ENCODE assay signal across 16 cellular contexts in genomic region chr10:86700851-86701617, GRCh38. TPM values are rescaled to one million over a fixed set of nuclear protein-coding genes. Genes with fewer than 3 reads are reported as not detected.
DNase-seq lines count a peak whose midpoint lies in the region; ATAC-seq and TF ChIP-seq lines count a peak whose summit lies in the region.
"Had no signal": no experiment of that assay in that cellular context is flagged by ENCODE, and none has a peak within 500 bp of the region (broad histone marks: within the 10 kb centered on the region; RNA-seq: fewer than 3 reads in every experiment).

No MANE protein-coding gene starts in this region.

- TF ChIP-seq CTCF in IMR-90 (conservative IDR thresholded peaks at IDR 0.05; ENCODE audit: low read depth, low read length), result no peak
- TF ChIP-seq CTCF in esophagus muscularis mucosa (IDR thresholded peaks at IDR 0.05), result no peak
- no peak for TF ChIP-seq CTCF in right atrium auricular region (IDR thresholded peaks at IDR 0.05)
- no peak for TF ChIP-seq CTCF in spleen (IDR thresholded peaks at IDR 0.05 in 8 of 11, conservative IDR thresholded peaks at IDR 0.05 in 3 of 11)
- no peak for TF ChIP-seq CTCF in hepatocyte (IDR thresholded peaks at IDR 0.05; ENCODE audit: poor library complexity)

- H4K8ac ChIP-seq in IMR-90 (ENCODE audit: low read depth in 2 of 2, low read length in 2 of 2), result no peak overlapping the region

- in situ Hi-C loops in IMR-90 (cut with MboI; ENCODE audit: low sequenced_read_pairs), result no loop called here

- DNase-seq in IMR-90 (no peak), esophagus muscularis mucosa (ENCODE audit: extremely low spot score) (no peak), right atrium auricular region (ENCODE audit: low spot score) (no peak), spleen (peak; percentile 67), cerebellum (ENCODE audit: low spot score) (no peak), putamen (ENCODE audit: low spot score) (no peak), hepatocyte (ENCODE audit: low spot score) (no peak)
- DNase-seq: CD4-positive, CD25-positive, alpha-beta regulatory T cell; DMS53; GM23248 had no signal

- no peak overlapping the region for H2BK15ac ChIP-seq in IMR-90 (ENCODE audit: low read depth, low read length)

- no peaks in the 10 kb centered on the region for H3K79me1 ChIP-seq in IMR-90 (ENCODE audit: low read depth in 1 of 2, low read length in 2 of 2)

- TF ChIP-seq POLR2A in IMR-90 (IDR thresholded peaks at IDR 0.05; ENCODE audit: low read depth, low read length) (no peak), esophagus muscularis mucosa (IDR thresholded peaks at IDR 0.05; ENCODE audit: low read depth) (no peak), spleen (IDR thresholded peaks at IDR 0.05) (no peak)

- no peak overlapping the region for H3K4ac ChIP-seq in IMR-90 (ENCODE audit: low read depth, low read length)

- H3K36me3 ChIP-seq in IMR-90 (ENCODE audit: control insufficient read depth, insufficient read depth, low read length) (no peaks in the 10 kb centered on the region), esophagus muscularis mucosa (peaks cover 0 to 72% (median 69%) of the 10 kb centered on the region in 4 donors), right atrium auricular region (peaks cover 63% of the 10 kb centered on the region), spleen (no peaks in the 10 kb centered on the region), hepatocyte (replicated peaks; ENCODE audit: insufficient read depth, low read depth) (no peaks in the 10 kb centered on the region)
- H3K36me3 ChIP-seq: BLaER1 had no signal

- no peak overlapping the region for H3K18ac ChIP-seq in IMR-90 (ENCODE audit: low read depth, low read length)

- POLR2A ChIA-PET in IMR-90 (lab: Charles Lee; ENCODE audit: unreplicated experiment), result no interaction called here

- peaks cover 2% of the 10 kb centered on the region; the same call in 1 of the 2 replicates for H3K4me1 ChIP-seq in IMR-90 (ENCODE audit: control insufficient read depth, insufficient read depth, low read length)
- H3K4me1 ChIP-seq in esophagus muscularis mucosa, result peaks cover 0 to 17% (median 0%) of the 10 kb centered on the region in 4 donors
- H3K4me1 ChIP-seq in right atrium auricular region, result peaks cover 0 to 26% of the 10 kb centered on the region in 2 donors
- H3K4me1 ChIP-seq in spleen, result no peaks in the 10 kb centered on the region
- no peaks in the 10 kb centered on the region for H3K4me1 ChIP-seq in hepatocyte (ENCODE audit: insufficient read depth)
- H3K4me1 ChIP-seq: BLaER1 had no signal

- H4K91ac ChIP-seq in IMR-90 (ENCODE audit: insufficient read depth, low read depth, low read length), result no peak overlapping the region

- no TSS peak for BruUV-seq in IMR-90 (replicated peaks; lab: Mats Ljungman, UMichigan)

- H3K79me2 ChIP-seq in hepatocyte, result no peaks in the 10 kb centered on the region

- intact Hi-C loops in IMR-90 (cut with micrococcal nuclease), result no loop called here
- intact Hi-C loops in esophagus muscularis mucosa (cut with DNase I), result no loop called here
- intact Hi-C loops in spleen (cut with DNase I; ENCODE audit: low total_unique reads), result loop anchor here (10.0 kb wide), 1 partner anchor 194 kb away; no protein-coding TSS in a partner anchor

- H3K9me2 ChIP-seq in hepatocyte (replicated peaks; ENCODE audit: insufficient read depth), result no peaks in the 10 kb centered on the region

- H3K56ac ChIP-seq in IMR-90 (ENCODE audit: extremely low read depth, insufficient read depth, low read length), result no peak overlapping the region

- H3K9ac ChIP-seq in IMR-90 (ENCODE audit: low read depth, low read length), result no peak overlapping the region
- H3K9ac ChIP-seq: BLaER1, GM23248 had no signal

- no peaks in the 10 kb centered on the region for H3K27me3 ChIP-seq in IMR-90 (ENCODE audit: control insufficient read depth, insufficient read depth, low read length)
- no peaks in the 10 kb centered on the region for H3K27me3 ChIP-seq in esophagus muscularis mucosa
- H3K27me3 ChIP-seq in right atrium auricular region, result no peaks in the 10 kb centered on the region
- H3K27me3 ChIP-seq in spleen (replicated peaks in 1 of 7), result peaks cover 0 to 30% (median 0%) of the 10 kb centered on the region in 7 donors
- H3K27me3 ChIP-seq in hepatocyte, result no peaks in the 10 kb centered on the region
- H3K27me3 ChIP-seq: BLaER1 had no signal

- TF ChIP-seq RAD21 in IMR-90 (IDR thresholded peaks at IDR 0.05; ENCODE audit: low read length), result no peak

- ATAC-seq in IMR-90 (ENCODE audit: low read depth) (no peak), HG03460 (IDR thresholded peaks at IDR 0.05; ENCODE audit: unreplicated experiment) (no peak)
- ATAC-seq: GM12878 had no signal

- no peak overlapping the region for H2AK5ac ChIP-seq in IMR-90 (ENCODE audit: low read depth, low read length)

- H2AK9ac ChIP-seq in IMR-90 (replicated peaks; ENCODE audit: low read depth, low read length, poor library complexity), result peak overlapping the region; percentile 23

- CTCF ChIA-PET in IMR-90 (lab: Yijun Ruan, JAX), result no interaction called here

- TF ChIP-seq EP300 in esophagus muscularis mucosa (IDR thresholded peaks at IDR 0.05), result no peak

- no peak overlapping the region for H2BK120ac ChIP-seq in IMR-90 (ENCODE audit: low read depth, low read length)

- peaks cover 6% of the 10 kb centered on the region; the same call in 1 of the 2 replicates for H3K9me1 ChIP-seq in IMR-90 (ENCODE audit: insufficient read depth, low read length)

- no peak overlapping the region for H2BK20ac ChIP-seq in IMR-90 (ENCODE audit: low read depth, low read length)

- 90% methylated on average over 4 of the region's 12 CpGs; no CpG with 5 or more reads in 1 of the 2 experiments for WGBS in IMR-90 (ENCODE audit: extremely low coverage in 2 of 2, insufficient read length in 1 of 2), 2 experiments
- 96% methylated on average over 12 of the region's 12 CpGs for WGBS in esophagus muscularis mucosa
- 92 to 98% (median 95%) methylated on average over 10 to 12 of the region's 12 CpGs for WGBS in spleen, 5 donors
- 99% methylated on average over 12 of the region's 12 CpGs for WGBS in hepatocyte (ENCODE audit: low lambda C conversion rate, missing lambda C conversion rate)

- no peaks in the 10 kb centered on the region for H4K20me1 ChIP-seq in IMR-90 (ENCODE audit: insufficient read depth, low read length)
- H4K20me1 ChIP-seq in hepatocyte (ENCODE audit: insufficient read depth, poor library complexity, severe bottlenecking), result no peaks in the 10 kb centered on the region
- H4K20me1 ChIP-seq: BLaER1 had no signal

- H3K23ac ChIP-seq in IMR-90 (ENCODE audit: low read depth, low read length), result no peak overlapping the region

- no peak overlapping the region for H2BK5ac ChIP-seq in IMR-90 (ENCODE audit: low read depth, low read length, poor library complexity, severe bottlenecking)

- H2AFZ ChIP-seq in IMR-90 (replicated peaks; ENCODE audit: low read length, poor library complexity) (no peak overlapping the region), hepatocyte (no peak overlapping the region)
- H2AFZ ChIP-seq: GM23248 had no signal

- dilution Hi-C loops in IMR-90 (cut with HindIII; ENCODE audit: low sequenced_read_pairs, unreplicated experiment), result no loop called here

- H3K27ac ChIP-seq in IMR-90 (ENCODE audit: insufficient read depth, low read length) (no peak overlapping the region), esophagus muscularis mucosa (replicated peaks in 1 of 4) (peak overlapping the region in 3 of 4 donors; percentile 22 to 56 (median 27)), right atrium auricular region (peak overlapping the region; percentile 31 to 34), spleen (no peak overlapping the region), hepatocyte (no peak overlapping the region)
- H3K27ac ChIP-seq: BLaER1, GM23248 had no signal

- H3K4me2 ChIP-seq in IMR-90 (ENCODE audit: low read depth, low read length) (no peak overlapping the region), hepatocyte (no peak overlapping the region)
- H3K4me2 ChIP-seq: BLaER1 had no signal

- H3K4me3 ChIP-seq in IMR-90 (ENCODE audit: insufficient read depth, low read depth, low read length) (no peak overlapping the region), esophagus muscularis mucosa (no peak overlapping the region), right atrium auricular region (no peak overlapping the region), spleen (no peak overlapping the region), hepatocyte (no peak overlapping the region)
- H3K4me3 ChIP-seq: BLaER1, GM12878, GM23248 had no signal

- H3K14ac ChIP-seq in IMR-90 (replicated peaks; ENCODE audit: low read depth, low read length), result no peak overlapping the region

- H3K9me3 ChIP-seq in IMR-90 (ENCODE audit: control insufficient read depth, insufficient read depth, low read length), result no peaks in the 10 kb centered on the region
- H3K9me3 ChIP-seq in esophagus muscularis mucosa, result no peaks in the 10 kb centered on the region
- H3K9me3 ChIP-seq in right atrium auricular region, result no peaks in the 10 kb centered on the region
- no peaks in the 10 kb centered on the region for H3K9me3 ChIP-seq in spleen
- no peaks in the 10 kb centered on the region for H3K9me3 ChIP-seq in hepatocyte (ENCODE audit: low read depth)
- H3K9me3 ChIP-seq: BLaER1 had no signal

- no peak overlapping the region for H4K5ac ChIP-seq in IMR-90 (ENCODE audit: low read depth, low read length)

RNA-seq across cellular contexts. Expression of gene LDB3, which starts 32.7 kb away (rescaled TPM):
- total RNA-seq in IMR-90 (2012; rRNA removed) (0.28 and 0.36 TPM in 2 replicates), esophagus muscularis mucosa (10 to 100 TPM; 12.6 to 42.3 (median 21.6) TPM), right atrium auricular region (100 to 1,000 TPM; 448 to 908 TPM), spleen (under 1 TPM in 5 of 7 donors, not detected in 2; 0.14 to 0.63 (median 0.43) TPM), cerebellum (0.27 TPM), hepatocyte (0.12 TPM in 1 of 2 replicates, not detected in the other)
- polyA plus RNA-seq in IMR-90 (2012; rRNA removed) (2.6 and 3.2 TPM in 2 replicates), spleen (1 to 10 TPM in 1 of 3 donors, under 1 TPM in 2; 0.23 to 1.2 (median 0.30) TPM), hepatocyte (0.31 and 0.43 TPM in 2 replicates)
- polyA plus RNA-seq in IMR-90 (2012; cell fraction: cytosol; rRNA removed), result 1.6 and 1.7 TPM in 2 replicates
- 2.6 and 4.0 TPM in 2 replicates for polyA plus RNA-seq in IMR-90 (2012; cell fraction: nucleus; rRNA removed; ENCODE audit: low replicate concordance)
- total RNA-seq: CD4-positive, CD25-positive, alpha-beta regulatory T cell; Daoy; HT1080 had no signal
- polyA plus RNA-seq: CD4-positive, CD25-positive, alpha-beta regulatory T cell had no signal

RNA-seq across cellular contexts. Expression of gene OPN4, which starts 46.7 kb away (rescaled TPM):
- total RNA-seq in IMR-90 (2012; rRNA removed) (not detected in 2 replicates), esophagus muscularis mucosa (under 1 TPM in 1 of 4 donors, not detected in 3; 0.32 TPM), right atrium auricular region (under 1 TPM; 0.19 to 0.31 TPM), spleen (not detected), cerebellum (not detected), hepatocyte (not detected in 2 replicates)
- polyA plus RNA-seq in IMR-90 (2012; rRNA removed) (0.03 TPM in 1 of 2 replicates, not detected in the other), spleen (not detected), hepatocyte (not detected in 2 replicates)
- not detected in 2 replicates for polyA plus RNA-seq in IMR-90 (2012; cell fraction: cytosol; rRNA removed)
- 0.04 and 0.05 TPM in 2 replicates for polyA plus RNA-seq in IMR-90 (2012; cell fraction: nucleus; rRNA removed; ENCODE audit: low replicate concordance)
- total RNA-seq: A673; CD4-positive, CD25-positive, alpha-beta regulatory T cell; Daoy; GM12878; GM23248; HT1080 had no signal
- polyA plus RNA-seq: CD4-positive, CD25-positive, alpha-beta regulatory T cell; GM12878; GM23248 had no signal

RNA-seq across cellular contexts. Expression of gene BMPR1A, which starts 55.4 kb away (rescaled TPM):
- total RNA-seq in IMR-90 (2012; rRNA removed) (93.7 and 94.7 TPM in 2 replicates), esophagus muscularis mucosa (100 to 1,000 TPM in 1 of 4 donors, 10 to 100 TPM in 3; 66.1 to 110 (median 90.5) TPM), right atrium auricular region (10 to 100 TPM; 28.6 to 41.2 TPM), spleen (10 to 100 TPM in 5 of 7 donors, 1 to 10 TPM in 2; 8.3 to 17.9 (median 12.4) TPM), cerebellum (51.8 TPM), hepatocyte (58.0 and 58.7 TPM in 2 replicates)
- polyA plus RNA-seq in IMR-90 (2012; rRNA removed) (13.5 and 15.9 TPM in 2 replicates), spleen (1 to 10 TPM; 1.3 to 2.6 (median 1.8) TPM), hepatocyte (13.9 and 25.1 TPM in 2 replicates)
- polyA plus RNA-seq in IMR-90 (2012; cell fraction: cytosol; rRNA removed), result 3.4 and 4.9 TPM in 2 replicates
- polyA plus RNA-seq in IMR-90 (2012; cell fraction: nucleus; rRNA removed; ENCODE audit: low replicate concordance), result 1.3 and 16.0 TPM in 2 replicates

Comparison
In these comparisons a context has a peak if more than half of its experiments do, and no peak if none do; other contexts are left out.
1. H3K27ac ChIP-seq: peak in esophagus muscularis mucosa (3 of 4) and right atrium auricular region (2 of 2); none in IMR-90 (single experiment), spleen (0 of 8) and hepatocyte (single experiment).
2. RNA of gene LDB3, which starts 32.7 kb away (total RNA-seq): 448 to 908 TPM in right atrium auricular region; 12.6 to 42.3 TPM in esophagus muscularis mucosa, 0.28 to 0.36 TPM in IMR-90, 0.14 to 0.63 TPM in spleen, 0.27 TPM in cerebellum (single experiment) and 0.12 TPM in hepatocyte; every median in the first group is over 10 times any median in the second.